ENCODE assay signal across 28 cellular contexts in genomic region chr1:212177542-212177941, GRCh38.
"Had no signal": no experiment of that assay in that cellular context is flagged by ENCODE, and none has a peak within 500 bp of the region (broad histone marks: within the 10 kb centered on the region; RNA-seq: fewer than 3 reads in every experiment).

No MANE protein-coding gene starts in this region.

- H3K36me3 ChIP-seq: stomach, suprapubic skin, thoracic aorta, thyroid gland, tibial artery, tibial nerve, transverse colon, upper lobe of left lung, upper lobe of right lung, uterus, vagina had no signal

- H3K4me3 Mint-ChIP-seq: stimulated activated effector memory CD8-positive, alpha-beta T cell treated with anti-CD3 and anti-CD28 coated beads, Interleukin-12 subunit alpha, Interleukin-12 subunit beta, amount 100 ng/mL, for 72 hours; stimulated activated memory B cell treated with anti-CD40 and anti-IgM and Interleukin-4, amounts not matched to agents 10 μg/mL and 1 μg/mL and 100 μg/mL, for 72 hours; stimulated activated naive B cell treated with anti-CD40 and anti-IgM and Interleukin-4, amounts not matched to agents 10 μg/mL and 1 μg/mL and 100 μg/mL, for 72 hours; stimulated activated naive CD8-positive, alpha-beta T cell treated with anti-CD3 and anti-CD28 coated beads, Interleukin-15, amount 100 ng/mL, for 72 hours; stimulated activated naive CD8-positive, alpha-beta T cell treated with anti-CD3 and anti-CD28 coated beads, Interleukin-15, Interleukin-2, amounts not matched to agents 100 ng/mL and 50 ng/mL, for 24 hours; type B pancreatic cell had no signal

- H3K4me1 Mint-ChIP-seq: stimulated activated effector memory CD8-positive, alpha-beta T cell treated with anti-CD3 and anti-CD28 coated beads, Interleukin-12 subunit alpha, Interleukin-12 subunit beta, amount 100 ng/mL, for 72 hours; stimulated activated memory B cell treated with anti-CD40 and anti-IgM and Interleukin-4, amounts not matched to agents 10 μg/mL and 1 μg/mL and 100 μg/mL, for 72 hours; stimulated activated naive CD8-positive, alpha-beta T cell treated with anti-CD3 and anti-CD28 coated beads, Interleukin-15, amount 100 ng/mL, for 72 hours had no signal

- DNase-seq: stimulated activated CD4-positive, alpha-beta T cell treated with anti-CD3 and anti-CD28 coated beads, Interleukin-2, amount 100 ng/mL, for 48 hours; stimulated activated CD4-positive, alpha-beta T cell treated with anti-CD3 and anti-CD28 coated beads, Interleukin-4, amount 100 ng/mL, for 1 hour; stimulated activated CD4-positive, alpha-beta T cell treated with anti-CD3 and anti-CD28 coated beads, Interleukin-4, amount 100 ng/mL, for 24 hours; stimulated activated CD4-positive, alpha-beta T cell treated with anti-CD3 and anti-CD28 coated beads, Interleukin-4, amount 100 ng/mL, for 4 hours; stimulated activated CD8-positive, alpha-beta memory T cell treated with anti-CD3 and anti-CD28 coated beads, Interleukin-4, amount 100 ng/mL, for 48 hours; stimulated activated naive B cell treated with anti-CD40 and anti-IgM and Interleukin-4, amounts not matched to agents 10 μg/mL and 1 μg/mL and 100 μg/mL, for 72 hours; stimulated activated naive CD4-positive, alpha-beta T cell; stimulated activated naive CD4-positive, alpha-beta T cell treated with Interleukin-2 at 50 U/mL for 16 hours; stimulated activated naive CD8-positive, alpha-beta T cell treated with anti-CD3 and anti-CD28 coated beads, Interleukin-15, amount 100 ng/mL, for 72 hours; stimulated activated naive CD8-positive, alpha-beta T cell treated with anti-CD3 and anti-CD28 coated beads, Interleukin-15, Interleukin-2, amounts not matched to agents 100 U/mL and 50 U/mL, for 24 hours; stomach; substantia nigra; testis; tibial artery; transverse colon; upper lobe of left lung; upper lobe of right lung; uterus had no signal

- H3K27me3 Mint-ChIP-seq: stimulated activated memory B cell treated with anti-CD40 and anti-IgM and Interleukin-4, amounts not matched to agents 10 μg/mL and 1 μg/mL and 100 μg/mL, for 72 hours; stimulated activated naive B cell treated with anti-CD40 and anti-IgM and Interleukin-4, amounts not matched to agents 10 μg/mL and 1 μg/mL and 100 μg/mL, for 72 hours; stimulated activated naive CD8-positive, alpha-beta T cell treated with anti-CD3 and anti-CD28 coated beads, Interleukin-15, amount 100 ng/mL, for 72 hours; stimulated activated naive CD8-positive, alpha-beta T cell treated with anti-CD3 and anti-CD28 coated beads, Interleukin-15, Interleukin-2, amounts not matched to agents 100 ng/mL and 50 ng/mL, for 24 hours; type B pancreatic cell had no signal

- H3K4me3 ChIP-seq: stomach, suprapubic skin, testis, thoracic aorta, thyroid gland, tibial artery, tibial nerve, transverse colon, upper lobe of left lung, upper lobe of right lung, uterus, vagina had no signal

- H3K9me3 ChIP-seq: stomach, suprapubic skin, testis, thoracic aorta, thyroid gland, tibial artery, tibial nerve, transverse colon, upper lobe of left lung, upper lobe of right lung, uterus, vagina had no signal

- H3K27ac ChIP-seq: stomach, suprapubic skin, testis, thoracic aorta, tibial artery, tibial nerve, transverse colon, upper lobe of right lung, uterus, vagina had no signal

- ATAC-seq: stimulated activated effector memory CD8-positive, alpha-beta T cell treated with anti-CD3 and anti-CD28 coated beads, Interleukin-12 subunit alpha, Interleukin-12 subunit beta, amount 100 ng/mL, for 72 hours; stimulated activated memory B cell treated with anti-CD40 and anti-IgM and Interleukin-4, amounts not matched to agents 10 μg/mL and 1 μg/mL and 100 μg/mL, for 72 hours; stimulated activated naive B cell treated with anti-CD40 and anti-IgM and Interleukin-4, amounts not matched to agents 10 μg/mL and 1 μg/mL and 100 μg/mL, for 72 hours; stimulated activated naive CD8-positive, alpha-beta T cell treated with anti-CD3 and anti-CD28 coated beads, Interleukin-15, amount 100 ng/mL, for 72 hours; stimulated activated naive CD8-positive, alpha-beta T cell treated with anti-CD3 and anti-CD28 coated beads, Interleukin-15, Interleukin-2, amounts not matched to agents 100 U/mL and 50 U/mL, for 24 hours; upper lobe of right lung had no signal

- H3K9me3 Mint-ChIP-seq: stimulated activated effector memory CD8-positive, alpha-beta T cell treated with anti-CD3 and anti-CD28 coated beads, Interleukin-12 subunit alpha, Interleukin-12 subunit beta, amount 100 ng/mL, for 72 hours; stimulated activated memory B cell treated with anti-CD40 and anti-IgM and Interleukin-4, amounts not matched to agents 10 μg/mL and 1 μg/mL and 100 μg/mL, for 72 hours; stimulated activated naive B cell treated with anti-CD40 and anti-IgM and Interleukin-4, amounts not matched to agents 10 μg/mL and 1 μg/mL and 100 μg/mL, for 72 hours; stimulated activated naive CD8-positive, alpha-beta T cell treated with anti-CD3 and anti-CD28 coated beads, Interleukin-15, amount 100 ng/mL, for 72 hours; stimulated activated naive CD8-positive, alpha-beta T cell treated with anti-CD3 and anti-CD28 coated beads, Interleukin-15, Interleukin-2, amounts not matched to agents 100 ng/mL and 50 ng/mL, for 24 hours; type B pancreatic cell had no signal

- H3K4me1 ChIP-seq: stomach, testis, tibial artery, tibial nerve, uterus, vagina had no signal

- H3K36me3 Mint-ChIP-seq: stimulated activated effector memory CD8-positive, alpha-beta T cell treated with anti-CD3 and anti-CD28 coated beads, Interleukin-12 subunit alpha, Interleukin-12 subunit beta, amount 100 ng/mL, for 72 hours; stimulated activated memory B cell treated with anti-CD40 and anti-IgM and Interleukin-4, amounts not matched to agents 10 μg/mL and 1 μg/mL and 100 μg/mL, for 72 hours; stimulated activated naive B cell treated with anti-CD40 and anti-IgM and Interleukin-4, amounts not matched to agents 10 μg/mL and 1 μg/mL and 100 μg/mL, for 72 hours; type B pancreatic cell had no signal

- H3K27me3 ChIP-seq: stomach, suprapubic skin, testis, thyroid gland, tibial artery, tibial nerve, transverse colon, upper lobe of left lung, upper lobe of right lung, uterus, vagina had no signal

- H3K27ac Mint-ChIP-seq: stimulated activated effector memory CD8-positive, alpha-beta T cell treated with anti-CD3 and anti-CD28 coated beads, Interleukin-12 subunit alpha, Interleukin-12 subunit beta, amount 100 ng/mL, for 72 hours; stimulated activated memory B cell treated with anti-CD40 and anti-IgM and Interleukin-4, amounts not matched to agents 10 μg/mL and 1 μg/mL and 100 μg/mL, for 72 hours; stimulated activated naive B cell treated with anti-CD40 and anti-IgM and Interleukin-4, amounts not matched to agents 10 μg/mL and 1 μg/mL and 100 μg/mL, for 72 hours; stimulated activated naive CD8-positive, alpha-beta T cell treated with anti-CD3 and anti-CD28 coated beads, Interleukin-15, amount 100 ng/mL, for 72 hours; stimulated activated naive CD8-positive, alpha-beta T cell treated with anti-CD3 and anti-CD28 coated beads, Interleukin-15, Interleukin-2, amounts not matched to agents 100 ng/mL and 50 ng/mL, for 24 hours; type B pancreatic cell had no signal

- FAIRE-seq: urothelium cell line had no signal
